ENCODE assay signal across 19 cellular contexts in the genomic region with DNA sequence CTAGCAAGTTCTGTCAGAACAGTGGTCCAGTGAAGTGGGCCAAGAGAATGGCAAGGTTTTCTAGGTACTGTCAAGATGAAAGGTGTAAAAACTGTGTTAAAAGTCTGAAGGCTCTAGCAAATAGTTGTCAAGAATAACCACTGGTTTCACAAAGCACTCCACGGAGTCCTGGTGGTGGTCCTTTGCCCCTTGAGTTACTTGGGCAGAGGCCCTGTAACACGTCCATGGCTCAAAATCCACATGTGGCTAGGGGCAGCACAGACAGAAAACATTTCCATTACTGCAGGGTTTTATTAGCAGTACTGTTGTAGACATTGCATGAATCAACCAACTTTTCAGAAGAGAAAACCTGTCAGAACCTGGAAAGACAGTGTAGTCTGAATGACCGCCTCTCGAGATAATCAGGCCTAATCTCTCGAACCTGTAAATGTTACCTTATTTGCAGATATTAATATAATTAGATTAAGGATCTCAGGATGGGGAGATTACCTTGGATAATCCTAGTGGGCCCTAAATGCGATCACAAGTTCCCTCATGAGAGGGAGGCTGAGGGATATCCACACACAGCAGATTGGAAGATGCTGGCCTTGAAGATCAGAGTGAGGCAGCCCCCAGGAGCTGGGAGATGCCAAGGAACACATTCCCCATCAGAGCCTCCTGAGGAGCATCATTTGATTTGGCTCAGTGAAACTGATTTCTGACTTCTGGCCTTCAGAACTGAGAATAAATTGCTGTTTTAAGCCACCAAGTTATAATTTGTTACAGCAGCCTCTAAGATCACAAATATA. TPM values are rescaled to one million over a fixed set of nuclear protein-coding genes. Genes with fewer than 3 reads are reported as not detected.
DNase-seq lines count a peak whose midpoint lies in the region; ATAC-seq and TF ChIP-seq lines count a peak whose summit lies in the region.
"Had no signal": no experiment of that assay in that cellular context is flagged by ENCODE, and none has a peak within 500 bp of the region (broad histone marks: within the 10 kb centered on the region; RNA-seq: fewer than 3 reads in every experiment).

No MANE protein-coding gene starts in this region.

- H3K36me3 ChIP-seq in breast epithelium (no peaks in the 10 kb centered on the region), Karpas-422 (ENCODE audit: insufficient read depth, low read length) (peaks cover 35% of the 10 kb centered on the region)
- H3K36me3 ChIP-seq: neutrophil had no signal

- H3K27ac ChIP-seq in breast epithelium (no peak overlapping the region), Karpas-422 (ENCODE audit: low read length) (peak overlapping the region; percentile 86), VCaP (peak overlapping the region; percentile 13; the same call in 1 of the 2 replicates)
- H3K27ac ChIP-seq: neutrophil, transverse colon had no signal

- no peak overlapping the region for H3K4me3 Mint-ChIP-seq in MCF 10A (ENCODE audit: unreplicated experiment)
- H3K4me3 Mint-ChIP-seq in stimulated activated naive B cell treated with anti-CD40 and anti-IgM and Interleukin-4, amounts not matched to agents 10 μg/mL and 1 μg/mL and 100 μg/mL, for 72 hours, result no peak overlapping the region
- no peak overlapping the region for H3K4me3 Mint-ChIP-seq in effector memory CD8-positive, alpha-beta T cell
- H3K4me3 Mint-ChIP-seq: central memory CD8-positive, alpha-beta T cell had no signal

- BruUV-seq in MCF 10A (replicated peaks; lab: Mats Ljungman, UMichigan), result no TSS peak

- H3K4me1 ChIP-seq in breast epithelium (peaks cover 0 to 18% of the 10 kb centered on the region in 2 donors), Karpas-422 (ENCODE audit: low read length) (peaks cover 43% of the 10 kb centered on the region)

- H3K9ac ChIP-seq in Karpas-422 (ENCODE audit: low read length), result no peak overlapping the region

- TF ChIP-seq CTCF in MCF 10A (IDR thresholded peaks at IDR 0.05; ENCODE audit: unreplicated experiment) (no peak), breast epithelium (IDR thresholded peaks at IDR 0.05) (no peak), VCaP (conservative IDR thresholded peaks at IDR 0.05) (no peak)

- no peaks in the 10 kb centered on the region for H3K9me2 ChIP-seq in Karpas-422 (replicated peaks; ENCODE audit: insufficient read depth, low read length)

- POLR2A ChIA-PET in MCF 10A (lab: Yijun Ruan, JAX), result interaction anchor here (0.6 to 0.7 kb wide), 3 partner anchors 204 to 1500 kb away, joined by 3 read pairs; no protein-coding TSS in a partner anchor

- H3K9me3 ChIP-seq in breast epithelium (no peaks in the 10 kb centered on the region), Karpas-422 (ENCODE audit: low read length) (no peaks in the 10 kb centered on the region)
- H3K9me3 ChIP-seq: mucosa of descending colon, neutrophil, transverse colon had no signal

- no peak for TF ChIP-seq POLR2A in breast epithelium (IDR thresholded peaks at IDR 0.05)

- H3K36me3 Mint-ChIP-seq in MCF 10A (ENCODE audit: insufficient read depth, unreplicated experiment), result peaks cover 67% of the 10 kb centered on the region
- H3K36me3 Mint-ChIP-seq in stimulated activated naive B cell treated with anti-CD40 and anti-IgM and Interleukin-4, amounts not matched to agents 10 μg/mL and 1 μg/mL and 100 μg/mL, for 72 hours, result peaks cover 39 to 63% of the 10 kb centered on the region in 2 donors
- H3K36me3 Mint-ChIP-seq in effector memory CD8-positive, alpha-beta T cell (ENCODE audit: insufficient read depth), result peaks cover 35% of the 10 kb centered on the region

- DNase-seq in MCF 10A (ENCODE audit: unreplicated experiment), result no peak
- no peak for DNase-seq in breast epithelium (ENCODE audit: low spot score in 2 of 2)
- DNase-seq in Karpas-422, result peak; percentile 48
- no peak for DNase-seq in stimulated activated naive B cell treated with anti-CD40 and anti-IgM and Interleukin-4, amounts not matched to agents 10 μg/mL and 1 μg/mL and 100 μg/mL, for 72 hours
- no peak for DNase-seq in effector memory CD8-positive, alpha-beta T cell
- DNase-seq in GM19240 (ENCODE audit: insufficient read length, low spot score), result no peak
- DNase-seq: activated CD4-positive, alpha-beta T cell treated with anti-CD3 and anti-CD28 coated beads, Interleukin-2, amount 50 U/mL, for 4 hours; amygdala; CD4-positive, CD25-positive, alpha-beta regulatory T cell; DMS79 treated with DMSO at 0.1 percent for 48 hours; effector CD8-positive, alpha-beta T cell; KG1; mucosa of descending colon; NCI-H1417; transverse colon had no signal

- CTCF ChIA-PET in MCF 10A (lab: Yijun Ruan, JAX), result interaction anchor here (0.5 kb wide), 1 partner anchor 157 kb away, joined by 3 read pairs; no protein-coding TSS in a partner anchor

- H3K4me1 Mint-ChIP-seq in MCF 10A (ENCODE audit: insufficient read depth, unreplicated experiment), result peaks cover 20% of the 10 kb centered on the region
- H3K4me1 Mint-ChIP-seq in stimulated activated naive B cell treated with anti-CD40 and anti-IgM and Interleukin-4, amounts not matched to agents 10 μg/mL and 1 μg/mL and 100 μg/mL, for 72 hours, result peaks cover 12 to 29% of the 10 kb centered on the region in 2 donors
- peaks cover 19 to 30% of the 10 kb centered on the region in 2 donors for H3K4me1 Mint-ChIP-seq in effector memory CD8-positive, alpha-beta T cell (ENCODE audit: low read depth in 2 of 2)

- no peak for ATAC-seq in stimulated activated naive B cell treated with anti-CD40 and anti-IgM and Interleukin-4, amounts not matched to agents 10 μg/mL and 1 μg/mL and 100 μg/mL, for 72 hours (replicated peaks)
- ATAC-seq in effector memory CD8-positive, alpha-beta T cell (replicated peaks), result no peak
- ATAC-seq in HG02678 (IDR thresholded peaks at IDR 0.05; ENCODE audit: unreplicated experiment), result no peak
- ATAC-seq: mucosa of descending colon had no signal

- H2AFZ ChIP-seq in Karpas-422 (ENCODE audit: low read length), result no peak overlapping the region

- H3K27me3 Mint-ChIP-seq in MCF 10A (ENCODE audit: insufficient read depth, unreplicated experiment), result no peaks in the 10 kb centered on the region
- no peaks in the 10 kb centered on the region for H3K27me3 Mint-ChIP-seq in stimulated activated naive B cell treated with anti-CD40 and anti-IgM and Interleukin-4, amounts not matched to agents 10 μg/mL and 1 μg/mL and 100 μg/mL, for 72 hours
- no peaks in the 10 kb centered on the region for H3K27me3 Mint-ChIP-seq in effector memory CD8-positive, alpha-beta T cell
- H3K27me3 Mint-ChIP-seq: CD4-positive, CD25-positive, alpha-beta regulatory T cell; central memory CD8-positive, alpha-beta T cell had no signal

- peak overlapping the region; percentile 31 for H3K27ac Mint-ChIP-seq in MCF 10A (ENCODE audit: low read depth, unreplicated experiment)
- H3K27ac Mint-ChIP-seq in stimulated activated naive B cell treated with anti-CD40 and anti-IgM and Interleukin-4, amounts not matched to agents 10 μg/mL and 1 μg/mL and 100 μg/mL, for 72 hours, result peak overlapping the region; percentile 47
- no peak overlapping the region for H3K27ac Mint-ChIP-seq in effector memory CD8-positive, alpha-beta T cell

- H3K27me3 ChIP-seq in breast epithelium, result no peaks in the 10 kb centered on the region
- no peaks in the 10 kb centered on the region for H3K27me3 ChIP-seq in Karpas-422 (ENCODE audit: low read length)
- H3K27me3 ChIP-seq: transverse colon had no signal

- H3K9me3 Mint-ChIP-seq in MCF 10A (ENCODE audit: unreplicated experiment), result no peaks in the 10 kb centered on the region
- peaks cover 3 to 4% of the 10 kb centered on the region in 2 donors for H3K9me3 Mint-ChIP-seq in stimulated activated naive B cell treated with anti-CD40 and anti-IgM and Interleukin-4, amounts not matched to agents 10 μg/mL and 1 μg/mL and 100 μg/mL, for 72 hours
- H3K9me3 Mint-ChIP-seq in effector memory CD8-positive, alpha-beta T cell, result no peaks in the 10 kb centered on the region
- H3K9me3 Mint-ChIP-seq: central memory CD8-positive, alpha-beta T cell had no signal

- H3K79me2 ChIP-seq in Karpas-422 (ENCODE audit: low read length), result peaks cover 18% of the 10 kb centered on the region

- H3K4me3 ChIP-seq in breast epithelium (no peak overlapping the region), Karpas-422 (ENCODE audit: low read length) (no peak overlapping the region)
- H3K4me3 ChIP-seq: mucosa of descending colon, transverse colon had no signal

- intact Hi-C loops in MCF 10A (cut with micrococcal nuclease) (no loop called here), breast epithelium (cut with DNase I; ENCODE audit: low total_unique reads) (loop anchor here (10.0 kb wide), 1 partner anchor 1948 kb away; no protein-coding TSS in a partner anchor)

- no peaks in the 10 kb centered on the region for H4K20me1 ChIP-seq in Karpas-422 (ENCODE audit: insufficient read depth, low read depth, low read length)

- no peak overlapping the region for H3K4me2 ChIP-seq in Karpas-422 (ENCODE audit: low read depth, low read length, poor library complexity, severe bottlenecking)

RNA-seq across cellular contexts. Expression of gene ERVMER34-1, which starts 34.7 kb away (rescaled TPM):
- 6.2 and 6.7 TPM in 2 replicates for total RNA-seq in MCF 10A (2022)
- 1 to 10 TPM in 2 of 3 donors, not detected in 1; 1.6 to 2.8 TPM for total RNA-seq in breast epithelium
- not detected in 2 replicates for total RNA-seq in Karpas-422 (2014; rRNA removed; shearing (Covaris generic); ENCODE audit: low replicate concordance)
- total RNA-seq: CD4-positive, CD25-positive, alpha-beta regulatory T cell had no signal

RNA-seq across cellular contexts. Expression of gene USP46, which starts 57.5 kb away (rescaled TPM):
- total RNA-seq in MCF 10A (2022) (16.8 and 23.0 TPM in 2 replicates), breast epithelium (10 to 100 TPM in 2 of 3 donors, 1 to 10 TPM in 1; 8.0 to 16.8 (median 14.1) TPM)
- 8.8 and 14.5 TPM in 2 replicates for total RNA-seq in Karpas-422 (2014; rRNA removed; shearing (Covaris generic); ENCODE audit: low replicate concordance)

Comparison
In these comparisons a context has a peak if more than half of its experiments do, and no peak if none do; other contexts are left out.
1. H3K27ac Mint-ChIP-seq: peak in MCF 10A (single experiment) and stimulated activated naive B cell treated with anti-CD40 and anti-IgM and Interleukin-4, amounts not matched to agents 10 μg/mL and 1 μg/mL and 100 μg/mL, for 72 hours (single experiment); none in effector memory CD8-positive, alpha-beta T cell (0 of 2).
2. H3K27ac ChIP-seq: peak in Karpas-422 (single experiment) and VCaP (single experiment); none in breast epithelium (0 of 2).